Comparison of ENCODE assay signal across 10 cellular contexts in the genomic region with DNA sequence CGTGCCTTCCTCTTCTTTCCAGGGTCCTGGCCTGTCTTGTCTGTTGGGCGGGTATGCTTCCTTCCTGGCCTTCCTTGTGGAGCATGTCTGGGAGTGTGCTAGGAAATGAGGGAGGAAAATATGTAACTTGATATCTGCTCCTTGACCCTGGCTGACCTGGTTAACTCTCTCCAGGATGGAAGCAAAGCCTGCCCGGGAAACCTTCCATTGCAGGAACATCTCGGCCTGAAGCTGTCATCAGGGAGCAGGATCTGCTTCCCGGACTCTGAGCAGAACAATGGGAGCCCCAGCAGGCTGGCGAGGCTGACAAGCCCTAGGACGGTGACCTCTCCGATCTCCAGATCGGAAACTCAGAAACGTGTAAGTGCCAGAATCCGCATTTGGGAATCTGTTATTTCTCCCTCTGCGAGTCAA.
DNase-seq lines count a peak whose midpoint lies in the region; ATAC-seq, FAIRE-seq and TF ChIP-seq lines count a peak whose summit lies in the region.
"Had no signal": no experiment of that assay in that cellular context is flagged by ENCODE, and none has a peak within 500 bp of the region (broad histone marks: within the 10 kb centered on the region; RNA-seq: fewer than 3 reads in every experiment).

No MANE protein-coding gene starts in this region.

- intact Hi-C loops in upper lobe of right lung (cut with DNase I): no loop called here
- intact Hi-C loops in activated CD4-positive, alpha-beta memory T cell treated with anti-CD3 and anti-CD28 coated beads for 36 hours (cut with micrococcal nuclease): no loop called here

- POLR2A ChIA-PET in SK-N-SH (lab: Yijun Ruan, JAX): no interaction called here
- POLR2A ChIA-PET in activated CD4-positive, alpha-beta memory T cell treated with anti-CD3 and anti-CD28 coated beads for 36 hours (lab: Charles Lee): no interaction called here

- H3K9ac ChIP-seq in SK-N-SH: no peak overlapping the region; the same call in 1 of the 2 replicates
- no peak overlapping the region for H3K9ac ChIP-seq in fibroblast of lung (ENCODE audit: insufficient read depth, low read length)

- no peak for DNase-seq in SK-N-SH
- DNase-seq in fibroblast of lung (ENCODE audit: low read depth in 2 of 2): peak; percentile 23 to 54
- DNase-seq in upper lobe of right lung: no peak
- no peak for DNase-seq in activated CD4-positive, alpha-beta memory T cell treated with anti-CD3 and anti-CD28 coated beads for 36 hours
- no peak for DNase-seq in H54 (ENCODE audit: insufficient read length, low spot score)
- DNase-seq: GF-D8 had no signal

- FAIRE-seq in H54 (lab: Jason Lieb, UNC): no peak
- FAIRE-seq: colon had no signal

- no peaks in the 10 kb centered on the region for H3K27me3 Mint-ChIP-seq in nephron (ENCODE audit: low read depth)
- no peaks in the 10 kb centered on the region for H3K27me3 Mint-ChIP-seq in activated CD4-positive, alpha-beta memory T cell treated with anti-CD3 and anti-CD28 coated beads for 36 hours
- H3K27me3 Mint-ChIP-seq: stimulated activated memory B cell treated with anti-CD40 and anti-IgM and Interleukin-4, amounts not matched to agents 10 μg/mL and 1 μg/mL and 100 μg/mL, for 72 hours had no signal

- H3K4me1 ChIP-seq in SK-N-SH (ENCODE audit: control insufficient read depth in 1 of 2, insufficient read depth in 2 of 2, low read depth in 1 of 2, low read length in 1 of 2) (peaks cover 16 to 27% of the 10 kb centered on the region in 2 experiments), fibroblast of lung (ENCODE audit: control insufficient read depth, extremely low read depth, insufficient read depth, low read length) (peaks cover 27% of the 10 kb centered on the region), upper lobe of right lung (peaks cover 25% of the 10 kb centered on the region)

- peaks cover 67% of the 10 kb centered on the region for H3K4me1 Mint-ChIP-seq in nephron
- H3K4me1 Mint-ChIP-seq in activated CD4-positive, alpha-beta memory T cell treated with anti-CD3 and anti-CD28 coated beads for 36 hours (ENCODE audit: low read depth): peaks cover 21% of the 10 kb centered on the region

- peak; percentile 72 for ATAC-seq in upper lobe of right lung
- ATAC-seq in GM19395 (IDR thresholded peaks at IDR 0.05; ENCODE audit: unreplicated experiment): no peak
- ATAC-seq: stimulated activated memory B cell treated with anti-CD40 and anti-IgM and Interleukin-4, amounts not matched to agents 10 μg/mL and 1 μg/mL and 100 μg/mL, for 72 hours had no signal

- peak overlapping the region; percentile 85 to 97 (median 89) for H3K27ac Mint-ChIP-seq in nephron
- H3K27ac Mint-ChIP-seq in activated CD4-positive, alpha-beta memory T cell treated with anti-CD3 and anti-CD28 coated beads for 36 hours: no peak overlapping the region
- H3K27ac Mint-ChIP-seq: stimulated activated memory B cell treated with anti-CD40 and anti-IgM and Interleukin-4, amounts not matched to agents 10 μg/mL and 1 μg/mL and 100 μg/mL, for 72 hours had no signal

- H3K9me3 ChIP-seq in SK-N-SH (no peaks in the 10 kb centered on the region), fibroblast of lung (ENCODE audit: control insufficient read depth, insufficient read depth, low read depth, low read length) (no peaks in the 10 kb centered on the region), upper lobe of right lung (no peaks in the 10 kb centered on the region)

- 63% methylated on average over 11 of the region's 12 CpGs for WGBS in SK-N-SH (ENCODE audit: low lambda C conversion rate)

- H3K27me3 ChIP-seq in SK-N-SH (ENCODE audit: insufficient read depth) (no peaks in the 10 kb centered on the region), fibroblast of lung (ENCODE audit: control insufficient read depth, insufficient read depth, low read length) (no peaks in the 10 kb centered on the region), upper lobe of right lung (no peaks in the 10 kb centered on the region)

- H3F3A ChIP-seq in SK-N-SH (replicated peaks; ENCODE audit: insufficient read depth): peaks cover 39% of the 10 kb centered on the region

- H3K36me3 ChIP-seq in SK-N-SH (replicated peaks in 1 of 2; ENCODE audit: control insufficient read depth in 1 of 2, insufficient read depth in 2 of 2, low read length in 1 of 2) (no peaks in the 10 kb centered on the region), fibroblast of lung (ENCODE audit: control insufficient read depth, insufficient read depth, low read length) (no peaks in the 10 kb centered on the region), upper lobe of right lung (no peaks in the 10 kb centered on the region)

- H2AFZ ChIP-seq in SK-N-SH (ENCODE audit: low read depth) (peak overlapping the region; percentile 7; the same call in 1 of the 2 replicates), fibroblast of lung (ENCODE audit: low read length) (peak overlapping the region; percentile 14)

- CTCF ChIA-PET in SK-N-SH (lab: Yijun Ruan, JAX): interaction anchor here (1.5 kb wide), 1 partner anchor 71 kb away, joined by 5 read pairs; no protein-coding TSS in a partner anchor
- CTCF ChIA-PET in activated CD4-positive, alpha-beta memory T cell treated with anti-CD3 and anti-CD28 coated beads for 36 hours (lab: Charles Lee): no interaction called here

- no peak for TF ChIP-seq EP300 in SK-N-SH (IDR thresholded peaks at IDR 0.05; ENCODE audit: borderline replicate concordance in 1 of 2, low read depth in 1 of 2, low read length in 1 of 2)

- TF ChIP-seq RAD21 in SK-N-SH (IDR thresholded peaks at IDR 0.05; ENCODE audit: low read length): no peak

- H3K4me3 ChIP-seq in SK-N-SH (ENCODE audit: low read depth in 2 of 2, low read length in 1 of 2) (no peak overlapping the region), fibroblast of lung (replicated peaks in 1 of 4; ENCODE audit: control extremely low read depth in 1 of 4, insufficient read depth in 1 of 4, low read depth in 3 of 4, low read length in 4 of 4) (no peak overlapping the region), upper lobe of right lung (no peak overlapping the region)

- H3K4me3 Mint-ChIP-seq in nephron: peak overlapping the region in 2 of 3 experiments; percentile 50 to 54
- no peak overlapping the region for H3K4me3 Mint-ChIP-seq in activated CD4-positive, alpha-beta memory T cell treated with anti-CD3 and anti-CD28 coated beads for 36 hours
- H3K4me3 Mint-ChIP-seq: stimulated activated memory B cell treated with anti-CD40 and anti-IgM and Interleukin-4, amounts not matched to agents 10 μg/mL and 1 μg/mL and 100 μg/mL, for 72 hours had no signal

- no peak for TF ChIP-seq POLR2A in H54 (IDR thresholded peaks at IDR 0.05; ENCODE audit: low read depth, low read length)

- no peaks in the 10 kb centered on the region for H4K20me1 ChIP-seq in SK-N-SH (ENCODE audit: insufficient read depth)
- no peaks in the 10 kb centered on the region for H4K20me1 ChIP-seq in fibroblast of lung (ENCODE audit: control insufficient read depth, extremely low read depth, insufficient read depth, low read length)

- no peaks in the 10 kb centered on the region for H3K9me3 Mint-ChIP-seq in nephron
- no peaks in the 10 kb centered on the region for H3K9me3 Mint-ChIP-seq in activated CD4-positive, alpha-beta memory T cell treated with anti-CD3 and anti-CD28 coated beads for 36 hours
- H3K9me3 Mint-ChIP-seq: stimulated activated memory B cell treated with anti-CD40 and anti-IgM and Interleukin-4, amounts not matched to agents 10 μg/mL and 1 μg/mL and 100 μg/mL, for 72 hours had no signal

- no peaks in the 10 kb centered on the region for H3K9me2 ChIP-seq in SK-N-SH

- H3K36me3 Mint-ChIP-seq in nephron (ENCODE audit: low read depth): peaks cover 11% of the 10 kb centered on the region
- no peaks in the 10 kb centered on the region for H3K36me3 Mint-ChIP-seq in activated CD4-positive, alpha-beta memory T cell treated with anti-CD3 and anti-CD28 coated beads for 36 hours
- H3K36me3 Mint-ChIP-seq: stimulated activated memory B cell treated with anti-CD40 and anti-IgM and Interleukin-4, amounts not matched to agents 10 μg/mL and 1 μg/mL and 100 μg/mL, for 72 hours had no signal

- H3K4me2 ChIP-seq in SK-N-SH (peak overlapping the region; percentile 56; the same call in 1 of the 2 replicates), fibroblast of lung (ENCODE audit: extremely low read depth, insufficient read depth, low read length) (peak overlapping the region; percentile 72)

- peak overlapping the region; percentile 76 to 94; a peak in 3 of 4 replicates for H3K27ac ChIP-seq in SK-N-SH (ENCODE audit: low read depth in 2 of 2, low read length in 1 of 2)
- H3K27ac ChIP-seq in fibroblast of lung (ENCODE audit: insufficient read depth, low read length): peak overlapping the region; percentile 15
- H3K27ac ChIP-seq in upper lobe of right lung: peak overlapping the region; percentile 63

- no peak for TF ChIP-seq CTCF in SK-N-SH (IDR thresholded peaks at IDR 0.05)
- TF ChIP-seq CTCF in fibroblast of lung (conservative IDR thresholded peaks at IDR 0.05 in 1 of 2, IDR thresholded peaks at IDR 0.05 in 1 of 2; ENCODE audit: low read depth in 1 of 2, low read length in 2 of 2): no peak
- no peak for TF ChIP-seq CTCF in nephron (IDR thresholded peaks at IDR 0.05; ENCODE audit: unreplicated experiment in 3 of 3)
- TF ChIP-seq CTCF in upper lobe of right lung (IDR thresholded peaks at IDR 0.05): no peak

- peaks cover 17% of the 10 kb centered on the region for H3K79me2 ChIP-seq in SK-N-SH (ENCODE audit: insufficient read depth)
- no peaks in the 10 kb centered on the region for H3K79me2 ChIP-seq in fibroblast of lung (ENCODE audit: control insufficient read depth, insufficient read depth, low read length)

TF ChIP-seq in SK-N-SH, 30 proteins besides CTCF, POLR2A, EP300 and RAD21:
- no peak for TF ChIP-seq FOXJ3 (CRISPR knock-in tag; IDR thresholded peaks at IDR 0.05)
- TF ChIP-seq RXRA (IDR thresholded peaks at IDR 0.05; ENCODE audit: borderline replicate concordance, low read depth): 0 out of 2 replicates have a peak, but pooled peaks have one; percentile 42
- TF ChIP-seq, protein P1, sequence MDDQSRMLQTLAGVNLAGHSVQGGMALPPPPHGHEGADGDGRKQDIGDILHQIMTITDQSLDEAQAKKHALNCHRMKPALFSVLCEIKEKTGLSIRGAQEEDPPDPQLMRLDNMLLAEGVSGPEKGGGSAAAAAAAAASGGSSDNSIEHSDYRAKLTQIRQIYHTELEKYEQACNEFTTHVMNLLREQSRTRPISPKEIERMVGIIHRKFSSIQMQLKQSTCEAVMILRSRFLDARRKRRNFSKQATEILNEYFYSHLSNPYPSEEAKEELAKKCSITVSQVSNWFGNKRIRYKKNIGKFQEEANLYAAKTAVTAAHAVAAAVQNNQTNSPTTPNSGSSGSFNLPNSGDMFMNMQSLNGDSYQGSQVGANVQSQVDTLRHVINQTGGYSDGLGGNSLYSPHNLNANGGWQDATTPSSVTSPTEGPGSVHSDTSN (IDR thresholded peaks at IDR 0.05): 0 out of 2 replicates have a peak, but pooled peaks have one; percentile 10

Comparison
In these comparisons a context has a peak if more than half of its experiments do, and no peak if none do; other contexts are left out.
1. DNase-seq: peak in fibroblast of lung (2 of 2); none in SK-N-SH (single experiment), upper lobe of right lung (single experiment), activated CD4-positive, alpha-beta memory T cell treated with anti-CD3 and anti-CD28 coated beads for 36 hours (single experiment) and H54 (single experiment).
2. H3K27ac ChIP-seq: peak in every context shown above with its lines; median percentile 85 in SK-N-SH; 63 in upper lobe of right lung; 15 in fibroblast of lung.